16 cellular contexts compared by ENCODE assay signal in genomic region chr9:1938135-1938534, GRCh38.
DNase-seq lines count a peak whose midpoint lies in the region; ATAC-seq lines count a peak whose summit lies in the region.
"Had no signal": no experiment of that assay in that cellular context is flagged by ENCODE, and none has a peak within 500 bp of the region (broad histone marks: within the 10 kb centered on the region; RNA-seq: fewer than 3 reads in every experiment).

No MANE protein-coding gene starts in this region.

- DNase-seq in NCI-H1694 (lab: John Stamatoyannopoulos, UW) (no peak), DMS 273 treated with DMSO at 0.1 percent for 48 hours (lab: John Stamatoyannopoulos, UW) (no peak), putamen (ENCODE audit: low spot score) (no peak), NCI-H1417 treated with DMSO at 0.1 percent for 48 hours (lab: John Stamatoyannopoulos, UW) (no peak)
- DNase-seq: activated naive CD4-positive, alpha-beta T cell treated with anti-CD3 and anti-CD28 coated beads for 36 hours; dermis blood vessel endothelial cell; mammary epithelial cell; NCI-H1417; NCI-H446 treated with DMSO at 0.1 percent for 48 hours; Right ventricle myocardium superior had no signal

- peak; percentile 3 for ATAC-seq in GM18499 (IDR thresholded peaks at IDR 0.05; ENCODE audit: insufficient read depth, unreplicated experiment)
- ATAC-seq in GM21381 (IDR thresholded peaks at IDR 0.05; ENCODE audit: unreplicated experiment), result peak; percentile 18
- peak; percentile 27 for ATAC-seq in HG02870 (IDR thresholded peaks at IDR 0.05; ENCODE audit: unreplicated experiment)
- ATAC-seq in HG03565 (IDR thresholded peaks at IDR 0.05; ENCODE audit: unreplicated experiment), result peak; percentile 16
- ATAC-seq: esophagus mucosa; natural killer cell treated with Interleukin-12 subunit alpha and Interleukin-12 subunit beta and Interleukin-15 and Interleukin-18, amount 100 ng/mL, for 72 hours had no signal
